Comparison of ENCODE assay signal across 8 cellular contexts in genomic region chr17:4554997-4555799, GRCh38. TPM values are rescaled to one million over a fixed set of nuclear protein-coding genes. Genes with fewer than 3 reads are reported as not detected.
DNase-seq lines count a peak whose midpoint lies in the region; ATAC-seq and TF ChIP-seq lines count a peak whose summit lies in the region.

Gene MYBBP1A (minus strand): TSS chr17:4555384. CDS start chr17:4555324, 60 bp downstream.

- H3K9me2 ChIP-seq in OCI-LY7 (ENCODE audit: insufficient read depth, low read length) = no peaks in the 10 kb centered on the region

- peaks cover 28% of the 10 kb centered on the region for H3K79me2 ChIP-seq in OCI-LY7 (ENCODE audit: insufficient read depth, low read depth, low read length)

- H2AFZ ChIP-seq in OCI-LY7 (ENCODE audit: low read length) = peak within 1 kb of the TSS; percentile 72

- H3K4me2 ChIP-seq in OCI-LY7 (ENCODE audit: low read length) = peak within 1 kb of the TSS; percentile 86

- CTCF ChIA-PET in OCI-LY7 (lab: Charles Lee; ENCODE audit: unreplicated experiment) = no interaction called here

- H3K27ac ChIP-seq in OCI-LY7 (ENCODE audit: low read depth, low read length, poor library complexity, severe bottlenecking) = peak within 1 kb of the TSS; percentile 68

- peak; percentile 76 for ATAC-seq in GM21515 (IDR thresholded peaks at IDR 0.05; ENCODE audit: unreplicated experiment)

- peaks cover 26% of the 10 kb centered on the region for H3K4me1 ChIP-seq in OCI-LY7 (ENCODE audit: insufficient read depth, low read length, poor library complexity, severe bottlenecking)

- H3K36me3 ChIP-seq in OCI-LY7 (ENCODE audit: insufficient read depth, low read length) = peaks cover 48% of the 10 kb centered on the region

- DNase-seq in DMS 273 (lab: John Stamatoyannopoulos, UW; ENCODE audit: unreplicated experiment) (peak; percentile 98), HuH-7.5 (ENCODE audit: low spot score) (peak; percentile 99), OCI-LY7 (ENCODE audit: low spot score) (peak; percentile 98), activated T-cell treated with anti-CD3 and anti-CD28 coated beads for 1 hour (ENCODE audit: low read depth) (peak; percentile 98), epidermal melanocyte (ENCODE audit: insufficient read length, low spot score) (peak; percentile 100), middle frontal gyrus (ENCODE audit: extremely low spot score, low spot score) (peak; percentile 94)
- peak; percentile 96 to 98 for DNase-seq in stimulated activated CD8-positive, alpha-beta memory T cell treated with anti-CD3 and anti-CD28 coated beads, Interleukin-2, amount 100 ng/mL, for 48 hours (ENCODE audit: low read depth in 2 of 2)

- intact Hi-C loops in OCI-LY7 (cut with micrococcal nuclease; ENCODE audit: unreplicated experiment) = loop anchor here (2.0 to 5.0 kb wide), 3 partner anchors 32 to 413 kb away; partner anchors contain the start of genes CYB5D2 and ZZEF1

- no peaks in the 10 kb centered on the region for H3K9me3 ChIP-seq in OCI-LY7 (ENCODE audit: low read length)

- H4K20me1 ChIP-seq in OCI-LY7 (ENCODE audit: insufficient read depth, low read length) = no peaks in the 10 kb centered on the region

- BruUV-seq in OCI-LY7 (replicated peaks; lab: Mats Ljungman, UMichigan) = no TSS peak

- POLR2A ChIA-PET in OCI-LY7 (lab: Charles Lee) = interaction anchor here (0.7 to 1.1 kb wide), 2 partner anchors 11 to 149 kb away, joined by 4 read pairs; no protein-coding TSS in a partner anchor

- peak within 1 kb of the TSS; percentile 96 for H3K4me3 ChIP-seq in OCI-LY7 (ENCODE audit: low read depth, low read length, poor library complexity, severe bottlenecking)

- peak; percentile 33 for TF ChIP-seq CTCF in OCI-LY7 (conservative IDR thresholded peaks at IDR 0.05; ENCODE audit: low read length)

RNA-seq across cellular contexts. Expression of gene MYBBP1A, which starts in this region (rescaled TPM):
- 137 and 142 TPM in 2 replicates for total RNA-seq in OCI-LY7 (2014; rRNA removed; shearing (Covaris generic))
- 106 and 131 TPM in 2 replicates for total RNA-seq in OCI-LY7 (2022)

Comparison
In these comparisons a context has a peak if more than half of its experiments do, and no peak if none do; other contexts are left out.
1. Peak in every context shown above with its lines: DNase-seq, ATAC-seq, H3K4me3 ChIP-seq and H3K27ac ChIP-seq.